ENCODE assay signal across 13 cellular contexts in genomic region chr20:39111359-39112195, GRCh38.
DNase-seq lines count a peak whose midpoint lies in the region; TF ChIP-seq lines count a peak whose summit lies in the region.
"Had no signal": no experiment of that assay in that cellular context is flagged by ENCODE, and none has a peak within 500 bp of the region (broad histone marks: within the 10 kb centered on the region; RNA-seq: fewer than 3 reads in every experiment).

No MANE protein-coding gene starts in this region.

- H2AK5ac ChIP-seq in mesendoderm (ENCODE audit: low read length): no peak overlapping the region

- H3K79me2 ChIP-seq in SU-DHL-6 (ENCODE audit: insufficient read depth, low read length) (no peaks in the 10 kb centered on the region), mesendoderm (ENCODE audit: control insufficient read depth, insufficient read depth, low read length) (no peaks in the 10 kb centered on the region)

- no peak overlapping the region for H3K23ac ChIP-seq in mesendoderm (ENCODE audit: low read length)

- H4K20me1 ChIP-seq in BLaER1 treated with 17β-estradiol and CSF1 and Interleukin-3, amounts not matched to agents 10 nM and 100 nM: no peaks in the 10 kb centered on the region; a peak in 1 of 22 replicates
- H4K20me1 ChIP-seq in SU-DHL-6 (ENCODE audit: low read depth, low read length): no peaks in the 10 kb centered on the region

- POLR2A ChIA-PET in HEK293 (lab: Yijun Ruan, JAX): interaction anchor here (2.0 kb wide), 1 partner anchor 1577 kb away, joined by 6 read pairs; the partner anchor contains the start of gene MAFB

- no peak overlapping the region for H3K4ac ChIP-seq in mesendoderm (ENCODE audit: low read depth, low read length)

- no peak for TF ChIP-seq CTCF in HEK293 (tag by site-specific recombination; IDR thresholded peaks at IDR 0.05)
- peak; percentile 49 for TF ChIP-seq CTCF in SU-DHL-6 (IDR thresholded peaks at IDR 0.05; ENCODE audit: insufficient read depth, low read length, poor library complexity, severe bottlenecking)
- TF ChIP-seq CTCF in right atrium auricular region (IDR thresholded peaks at IDR 0.05): no peak

- H3K4me1 ChIP-seq in BLaER1 treated with 17β-estradiol and CSF1 and Interleukin-3, amounts not matched to agents 10 nM and 100 nM: peaks cover 0 to 15% (median 10%) of the 10 kb centered on the region in 10 experiments; a peak in 15 of 20 replicates
- H3K4me1 ChIP-seq in HEK293 (ENCODE audit: control insufficient read depth, insufficient read depth, low read length): no peaks in the 10 kb centered on the region
- peaks cover 2% of the 10 kb centered on the region for H3K4me1 ChIP-seq in mesendoderm (ENCODE audit: control insufficient read depth, low read depth, low read length)
- no peaks in the 10 kb centered on the region for H3K4me1 ChIP-seq in right atrium auricular region
- H3K4me1 ChIP-seq: spleen, upper lobe of right lung had no signal

- no peak overlapping the region for H2AFZ ChIP-seq in SU-DHL-6 (ENCODE audit: low read depth, low read length, severe bottlenecking)

- WGBS in mesendoderm (ENCODE audit: extremely low coverage, insufficient coverage, low lambda C conversion rate): no CpG with 5 or more reads among the region's 5 CpGs

- peak overlapping the region in 3 of 11 experiments; percentile 20 to 67 (median 44); a peak in 3 of 22 replicates for H3K9ac ChIP-seq in BLaER1 treated with 17β-estradiol and CSF1 and Interleukin-3, amounts not matched to agents 10 nM and 100 nM
- no peak overlapping the region for H3K9ac ChIP-seq in SU-DHL-6 (ENCODE audit: low read length)
- peak overlapping the region; percentile 4 for H3K9ac ChIP-seq in mesendoderm (ENCODE audit: low read length)

- H3K27ac ChIP-seq in BLaER1 treated with 17β-estradiol and CSF1 and Interleukin-3, amounts not matched to agents 10 nM and 100 nM: no peak overlapping the region
- H3K27ac ChIP-seq in HEK293 (ENCODE audit: extremely low read depth, low read depth, low read length): no peak overlapping the region
- H3K27ac ChIP-seq in SU-DHL-6 (ENCODE audit: low read depth, low read length): no peak overlapping the region
- H3K27ac ChIP-seq in mesendoderm (ENCODE audit: low read depth, low read length): no peak overlapping the region
- no peak overlapping the region for H3K27ac ChIP-seq in right atrium auricular region
- H3K27ac ChIP-seq: SK-N-MC, spleen, upper lobe of right lung had no signal

- H3K18ac ChIP-seq in mesendoderm (ENCODE audit: low read length): no peak overlapping the region

- H2BK120ac ChIP-seq in mesendoderm (ENCODE audit: low read depth, low read length): no peak overlapping the region

- DNase-seq in mesendoderm (no peak), DMS79 (lab: John Stamatoyannopoulos, UW) (no peak), anterior cingulate cortex (lab: John Stamatoyannopoulos, UW) (no peak), right atrium auricular region (ENCODE audit: low spot score) (no peak), activated gamma-delta T cell (lab: John Stamatoyannopoulos, UW) (no peak)
- DNase-seq: GOT3, naive B cell, spleen, upper lobe of right lung had no signal

- H3K36me3 ChIP-seq in BLaER1 treated with 17β-estradiol and CSF1 and Interleukin-3, amounts not matched to agents 10 nM and 100 nM: no peaks in the 10 kb centered on the region
- H3K36me3 ChIP-seq in HEK293 (ENCODE audit: control insufficient read depth in 2 of 2, insufficient read depth in 1 of 2, low read length in 2 of 2) (no peaks in the 10 kb centered on the region), SU-DHL-6 (ENCODE audit: low read length) (no peaks in the 10 kb centered on the region), mesendoderm (ENCODE audit: control insufficient read depth, insufficient read depth, low read length) (no peaks in the 10 kb centered on the region), right atrium auricular region (no peaks in the 10 kb centered on the region)
- H3K36me3 ChIP-seq: spleen, upper lobe of right lung had no signal

- CTCF ChIA-PET in HEK293 (lab: Yijun Ruan, JAX): interaction anchor here (0.6 to 2.4 kb wide), 18 partner anchors 8 to 1853 kb away, joined by 3 to 9 read pairs (median 4); no protein-coding TSS in a partner anchor

- no peak overlapping the region for H4K5ac ChIP-seq in mesendoderm (ENCODE audit: low read length)

- no peaks in the 10 kb centered on the region for H3K79me1 ChIP-seq in mesendoderm (ENCODE audit: low read length)

- peak overlapping the region in 9 of 11 experiments; percentile 23 to 65 (median 49); a peak in 15 of 22 replicates for H3K4me2 ChIP-seq in BLaER1 treated with 17β-estradiol and CSF1 and Interleukin-3, amounts not matched to agents 10 nM and 100 nM
- no peak overlapping the region for H3K4me2 ChIP-seq in SU-DHL-6 (ENCODE audit: low read depth, low read length, poor library complexity, severe bottlenecking)
- peak overlapping the region; percentile 3 for H3K4me2 ChIP-seq in mesendoderm (ENCODE audit: low read length)

- no peaks in the 10 kb centered on the region for H3F3A ChIP-seq in SU-DHL-6 (ENCODE audit: insufficient read depth)

- no peak overlapping the region for H2BK15ac ChIP-seq in mesendoderm (replicated peaks; ENCODE audit: low read depth)

- no peak overlapping the region for H3K56ac ChIP-seq in mesendoderm (ENCODE audit: low read length)

- peaks cover 0 to 21% (median 9%) of the 10 kb centered on the region in 11 experiments; a peak in 11 of 22 replicates for H3K27me3 ChIP-seq in BLaER1 treated with 17β-estradiol and CSF1 and Interleukin-3, amounts not matched to agents 10 nM and 100 nM
- H3K27me3 ChIP-seq in SU-DHL-6 (ENCODE audit: low read length) (no peaks in the 10 kb centered on the region), mesendoderm (ENCODE audit: insufficient read depth, low read length, poor library complexity) (no peaks in the 10 kb centered on the region), right atrium auricular region (no peaks in the 10 kb centered on the region)

- H2BK5ac ChIP-seq in mesendoderm (ENCODE audit: low read length): no peak overlapping the region

- peaks cover 0 to 11% (median 0%) of the 10 kb centered on the region in 11 experiments; a peak in 7 of 22 replicates for H3K9me3 ChIP-seq in BLaER1 treated with 17β-estradiol and CSF1 and Interleukin-3, amounts not matched to agents 10 nM and 100 nM (replicated peaks in 1 of 11)
- H3K9me3 ChIP-seq in HEK293 (ENCODE audit: control insufficient read depth, insufficient read depth, low read depth, low read length): no peaks in the 10 kb centered on the region
- no peaks in the 10 kb centered on the region for H3K9me3 ChIP-seq in SU-DHL-6 (ENCODE audit: insufficient read depth, low read length)
- H3K9me3 ChIP-seq in right atrium auricular region: peaks cover 0 to 4% of the 10 kb centered on the region in 2 donors
- H3K9me3 ChIP-seq: spleen, upper lobe of right lung had no signal

- H3K9me2 ChIP-seq in SU-DHL-6 (replicated peaks; ENCODE audit: insufficient read depth, low read length): no peaks in the 10 kb centered on the region

- H4K8ac ChIP-seq in mesendoderm (ENCODE audit: low read depth, low read length): no peak overlapping the region

- no peak overlapping the region for H3K4me3 ChIP-seq in BLaER1 treated with 17β-estradiol and CSF1 and Interleukin-3, amounts not matched to agents 10 nM and 100 nM
- H3K4me3 ChIP-seq in HEK293 (ENCODE audit: low read depth, low read length) (no peak overlapping the region), SU-DHL-6 (ENCODE audit: insufficient read depth, low read length, poor library complexity, severe bottlenecking) (no peak overlapping the region), mesendoderm (ENCODE audit: low read length) (no peak overlapping the region), right atrium auricular region (no peak overlapping the region)
- H3K4me3 ChIP-seq: SK-N-MC, spleen, upper lobe of right lung had no signal

TF ChIP-seq in HEK293, 187 proteins besides CTCF, POLR2A, EP300 and RAD21:
- TF ChIP-seq PRDM10 (tag by site-specific recombination; IDR thresholded peaks at IDR 0.05): peak; percentile 83
- TF ChIP-seq EGR2 (tag by site-specific recombination; IDR thresholded peaks at IDR 0.05; ENCODE audit: low read depth): peak; percentile 66
- TF ChIP-seq SP3 (tag by site-specific recombination; IDR thresholded peaks at IDR 0.05): peak; percentile 84
- no peak for TF ChIP-seq KLF16 (tag by site-specific recombination; IDR thresholded peaks at IDR 0.05)
- TF ChIP-seq ZFHX2 (tag by site-specific recombination; conservative IDR thresholded peaks at IDR 0.05): peak; percentile 53; the same call in 1 of the 2 replicates
